Comparison of ENCODE assay signal across 23 cellular contexts in the genomic region with DNA sequence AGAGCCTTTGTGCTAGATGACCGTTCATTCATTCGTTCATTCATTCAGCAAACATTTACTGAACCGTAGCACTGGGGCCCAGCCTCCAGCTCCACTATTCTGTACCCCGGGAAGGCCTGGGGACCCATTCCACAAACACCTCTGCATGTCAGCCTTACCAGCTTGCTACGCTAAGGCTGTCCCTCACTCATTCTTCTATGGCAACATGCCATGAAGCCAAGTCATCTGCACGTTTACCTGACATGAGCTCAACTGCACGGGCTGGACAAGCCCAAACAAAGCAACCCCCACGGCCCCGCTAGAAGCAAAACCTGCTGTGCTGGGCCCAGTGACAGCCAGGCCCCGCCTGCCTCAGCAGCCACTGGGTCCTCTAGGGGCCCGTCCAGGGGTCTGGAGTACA.
"Had no signal": no experiment of that assay in that cellular context is flagged by ENCODE, and none has a peak within 500 bp of the region (broad histone marks: within the 10 kb centered on the region; RNA-seq: fewer than 3 reads in every experiment).

No MANE protein-coding gene starts in this region.

- H3K79me2 ChIP-seq: parathyroid adenoma had no signal

- H3K4me1 ChIP-seq: left lung, parathyroid adenoma, upper lobe of left lung had no signal

- H3K36me3 ChIP-seq: left lung had no signal

- H2AFZ ChIP-seq: parathyroid adenoma had no signal

- H3K27ac ChIP-seq: left lung, parathyroid adenoma, upper lobe of left lung had no signal

- H3K4me3 ChIP-seq: left lung, mucosa of descending colon, smooth muscle cell, upper lobe of left lung had no signal

- ATAC-seq: activated CD8-positive, alpha-beta T cell treated with anti-CD3 and anti-CD28 coated beads for 36 hours; activated T-helper 17 cell treated with anti-CD3 and anti-CD28 coated beads, Interleukin-2, amount 50 U/mL, for 72 hours; left lung; mucosa of descending colon; sciatic nerve; stimulated activated naive CD8-positive, alpha-beta T cell treated with anti-CD3 and anti-CD28 coated beads, Interleukin-15, amount 100 ng/mL, for 72 hours had no signal

- DNase-seq: activated CD4-positive, alpha-beta T cell treated with anti-CD3 and anti-CD28 coated beads, Interleukin-2, amount 10 ng/mL, durations not matched to agents 24 days and 14 days; activated CD4-positive, CD25-positive, alpha-beta regulatory T cell; activated CD8-positive, alpha-beta T cell treated with anti-CD3 and anti-CD28 coated beads for 36 hours; activated naive CD4-positive, alpha-beta T cell treated with anti-CD3 and anti-CD28 coated beads for 36 hours; activated T-cell treated with anti-CD3 and anti-CD28 coated beads, Interleukin-2, amount 50 U/mL, for 1 hour; anterior cingulate cortex; cerebellar nuclear complex; effector CD4-positive, alpha-beta T cell; foreskin fibroblast; glutamatergic neuron; hypothalamus; islet precursor cell; mucosa of descending colon; naive B cell; stimulated activated CD4-positive, alpha-beta T cell treated with anti-CD3 and anti-CD28 coated beads, Interleukin-4, amount 100 ng/mL, for 1 hour; stimulated activated naive CD8-positive, alpha-beta T cell treated with anti-CD3 and anti-CD28 coated beads, Interleukin-15, amount 100 ng/mL, for 72 hours; T-cell; upper lobe of left lung had no signal

- H3K9ac ChIP-seq: parathyroid adenoma had no signal

- H3K9me3 ChIP-seq: left lung, mucosa of descending colon, upper lobe of left lung had no signal

- H3K27me3 ChIP-seq: left lung, upper lobe of left lung had no signal

- H3K4me2 ChIP-seq: smooth muscle cell had no signal
